9 cellular contexts compared by ENCODE assay signal in genomic region chr3:89395441-89395840, GRCh38.
"Had no signal": no experiment of that assay in that cellular context is flagged by ENCODE, and none has a peak within 500 bp of the region (broad histone marks: within the 10 kb centered on the region; RNA-seq: fewer than 3 reads in every experiment).

No MANE protein-coding gene starts in this region.

- H3K4me2 ChIP-seq: GM23338 had no signal

- H3K9me3 Mint-ChIP-seq: GM23338, HFFc6 had no signal

- H3K36me3 ChIP-seq: HAP-1 had no signal

- H3K27ac Mint-ChIP-seq: GM23338, HFFc6, IgD-negative memory B cell had no signal

- H3K4me3 ChIP-seq: GM23338, HAP-1 had no signal

- H3K27me3 Mint-ChIP-seq: IgD-negative memory B cell had no signal

- DNase-seq: HFFc6 had no signal

- FAIRE-seq: H1, H54, HepG2 had no signal

- H2AFZ ChIP-seq: GM23338 had no signal

- H3K4me3 Mint-ChIP-seq: GM23338, HFFc6, IgD-negative memory B cell had no signal

- H3K9me3 ChIP-seq: HAP-1 had no signal

- H3K4me1 Mint-ChIP-seq: GM23338 had no signal

- H3K36me3 Mint-ChIP-seq: IgD-negative memory B cell had no signal

- ATAC-seq: GM23338, HCT116, HepG2 had no signal

- H3K27ac ChIP-seq: HL-60 had no signal
